18 cellular contexts compared by ENCODE assay signal in genomic region chr16:24138024-24138423, GRCh38.
"Had no signal": no experiment of that assay in that cellular context is flagged by ENCODE, and none has a peak within 500 bp of the region (broad histone marks: within the 10 kb centered on the region; RNA-seq: fewer than 3 reads in every experiment).

No MANE protein-coding gene starts in this region.

- H3K27me3 ChIP-seq: foreskin keratinocyte, ovary, right lobe of liver, tibial nerve had no signal

- H3K9me3 Mint-ChIP-seq: activated naive CD8-positive, alpha-beta T cell treated with anti-CD3 and anti-CD28 coated beads for 36 hours; activated T-cell treated with anti-CD3 and anti-CD28 coated beads, Interleukin-2, amount 50 U/mL, for 24 hours; neural crest cell had no signal

- DNase-seq: activated CD4-positive, alpha-beta memory T cell treated with anti-CD3 and anti-CD28 coated beads, Interleukin-2, amount 10 ng/mL, durations not matched to agents 7 days and 5 days; activated CD4-positive, alpha-beta T cell treated with anti-CD3 and anti-CD28 coated beads for 4 hours; activated gamma-delta T cell; activated naive CD8-positive, alpha-beta T cell treated with anti-CD3 and anti-CD28 coated beads for 36 hours; activated T-cell treated with anti-CD3 and anti-CD28 coated beads, Interleukin-2, amount 50 U/mL, for 24 hours; amygdala; cortex of kidney; effector CD8-positive, alpha-beta T cell; foreskin keratinocyte; glutamatergic neuron; hypothalamus; left cardiac atrium; lower lobe of right lung; ovary; right lobe of liver; T-helper 2 cell had no signal

- ATAC-seq: foreskin keratinocyte, left cardiac atrium, lower lobe of right lung, right lobe of liver had no signal

- H3K36me3 ChIP-seq: lower lobe of right lung, ovary, right lobe of liver, tibial nerve had no signal

- H3K4me1 ChIP-seq: foreskin keratinocyte, lower lobe of right lung, right lobe of liver, tibial nerve had no signal

- H3K27ac Mint-ChIP-seq: activated CD4-positive, alpha-beta memory T cell treated with anti-CD3 and anti-CD28 coated beads, Interleukin-2, amount 10 ng/mL, durations not matched to agents 7 days and 5 days had no signal

- H3K4me3 ChIP-seq: lower lobe of right lung, ovary, right lobe of liver, tibial nerve had no signal

- H3K27me3 Mint-ChIP-seq: activated CD4-positive, alpha-beta memory T cell treated with anti-CD3 and anti-CD28 coated beads, Interleukin-2, amount 10 ng/mL, durations not matched to agents 7 days and 5 days; activated naive CD8-positive, alpha-beta T cell treated with anti-CD3 and anti-CD28 coated beads for 36 hours; activated T-cell treated with anti-CD3 and anti-CD28 coated beads, Interleukin-2, amount 50 U/mL, for 24 hours had no signal

- H3K9me3 ChIP-seq: lower lobe of right lung, ovary, right lobe of liver, tibial nerve had no signal

- H3K4me3 Mint-ChIP-seq: activated CD4-positive, alpha-beta memory T cell treated with anti-CD3 and anti-CD28 coated beads, Interleukin-2, amount 10 ng/mL, durations not matched to agents 7 days and 5 days; activated naive CD8-positive, alpha-beta T cell treated with anti-CD3 and anti-CD28 coated beads for 36 hours; activated T-cell treated with anti-CD3 and anti-CD28 coated beads, Interleukin-2, amount 50 U/mL, for 24 hours; neural crest cell had no signal

- H3K27ac ChIP-seq: foreskin keratinocyte, lower lobe of right lung, ovary, right lobe of liver, tibial nerve had no signal
